Comparison of ENCODE assay signal across 16 cellular contexts in the genomic region with DNA sequence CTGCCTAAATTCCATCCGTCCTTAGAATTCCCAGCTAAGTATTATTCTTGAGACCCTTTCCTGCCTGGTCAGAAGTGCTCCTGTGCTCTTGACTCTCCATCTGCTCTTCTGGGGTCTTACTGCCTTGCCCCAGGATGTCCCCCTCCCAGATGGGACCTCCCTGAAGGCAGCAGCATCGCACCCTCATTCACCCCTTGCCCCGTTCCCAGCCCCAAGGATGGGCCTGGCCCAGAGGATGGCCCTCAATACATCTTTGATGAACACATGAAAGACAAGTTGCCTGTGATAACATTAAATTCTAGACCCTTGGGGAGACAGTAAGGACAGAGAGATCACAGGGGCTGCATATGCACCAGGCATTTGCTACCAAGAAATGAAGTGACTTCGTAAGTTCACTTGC.
A peak's percentile ranks its signal among the peaks of the same experiment; 100 is the strongest.
DNase-seq lines count a peak whose midpoint lies in the region; ATAC-seq and TF ChIP-seq lines count a peak whose summit lies in the region.
"Had no signal": no experiment of that assay in that cellular context is flagged by ENCODE, and none has a peak within 500 bp of the region (broad histone marks: within the 10 kb centered on the region; RNA-seq: fewer than 3 reads in every experiment).

No MANE protein-coding gene starts in this region.

- H3K9me3 ChIP-seq in ascending aorta, result peaks cover 0 to 5% of the 10 kb centered on the region in 2 donors

- peaks cover 25% of the 10 kb centered on the region for H3K27me3 Mint-ChIP-seq in nephron (ENCODE audit: low read depth)
- peaks cover 15% of the 10 kb centered on the region for H3K27me3 Mint-ChIP-seq in type B pancreatic cell

- no peak for ATAC-seq in GM18511 (IDR thresholded peaks at IDR 0.05; ENCODE audit: unreplicated experiment)
- ATAC-seq in HG03442 (IDR thresholded peaks at IDR 0.05; ENCODE audit: unreplicated experiment), result no peak
- ATAC-seq: CD8-positive, alpha-beta T cell; GM12878 had no signal

- H3K9me3 Mint-ChIP-seq in nephron (peaks cover 4% of the 10 kb centered on the region), type B pancreatic cell (no peaks in the 10 kb centered on the region)

- H3K36me3 ChIP-seq in ascending aorta, result no peaks in the 10 kb centered on the region
- H3K36me3 ChIP-seq: BLaER1 treated with 17β-estradiol and CSF1 and Interleukin-3, amounts not matched to agents 10 nM and 100 nM had no signal

- DNase-seq in ascending aorta (ENCODE audit: low spot score in 2 of 2) (no peak), posterior vena cava (ENCODE audit: low spot score) (peak; percentile 52), type B pancreatic cell (ENCODE audit: extremely low spot score, unreplicated experiment) (no peak), medulla oblongata (ENCODE audit: extremely low spot score) (no peak), GF-D8 (lab: John Stamatoyannopoulos, UW) (no peak)
- DNase-seq: Calu3; CD8-positive, alpha-beta T cell; DMS79 treated with DMSO at 0.1 percent for 48 hours; GM23248; HCEC 1CT had no signal

- intact Hi-C loops in ascending aorta (cut with DNase I) (no loop called here), posterior vena cava (cut with DNase I) (no loop called here)

- H3K36me3 Mint-ChIP-seq in nephron (ENCODE audit: low read depth) (peaks cover 4% of the 10 kb centered on the region), type B pancreatic cell (no peaks in the 10 kb centered on the region)
- H3K36me3 Mint-ChIP-seq: CD8-positive, alpha-beta T cell had no signal

- no peak for TF ChIP-seq CTCF in ascending aorta (IDR thresholded peaks at IDR 0.05)
- no peak for TF ChIP-seq CTCF in nephron (IDR thresholded peaks at IDR 0.05; ENCODE audit: unreplicated experiment in 3 of 3)
- TF ChIP-seq CTCF in type B pancreatic cell (conservative IDR thresholded peaks at IDR 0.05), result no peak

- H3K4me1 Mint-ChIP-seq in nephron (peaks cover 58% of the 10 kb centered on the region), type B pancreatic cell (ENCODE audit: unreplicated experiment) (peaks cover 49% of the 10 kb centered on the region)
- H3K4me1 Mint-ChIP-seq: B cell had no signal

- H3K4me3 ChIP-seq in ascending aorta, result no peak overlapping the region
- H3K4me3 ChIP-seq: BLaER1 treated with 17β-estradiol and CSF1 and Interleukin-3, amounts not matched to agents 10 nM and 100 nM; GM12878; GM23248 had no signal

- H3K27ac Mint-ChIP-seq in nephron (peak overlapping the region; percentile 70 to 80 (median 80)), type B pancreatic cell (no peak overlapping the region)
- H3K27ac Mint-ChIP-seq: B cell; CD8-positive, alpha-beta T cell had no signal

- H3K27ac ChIP-seq in ascending aorta, result peak overlapping the region; percentile 47 to 52
- H3K27ac ChIP-seq: BLaER1 treated with 17β-estradiol and CSF1 and Interleukin-3, amounts not matched to agents 10 nM and 100 nM; GM23248 had no signal

- no peaks in the 10 kb centered on the region for H3K27me3 ChIP-seq in ascending aorta
- H3K27me3 ChIP-seq: BLaER1 treated with 17β-estradiol and CSF1 and Interleukin-3, amounts not matched to agents 10 nM and 100 nM had no signal

- H3K4me1 ChIP-seq in ascending aorta, result peaks cover 10 to 37% of the 10 kb centered on the region in 2 donors

- H3K4me3 Mint-ChIP-seq in nephron (no peak overlapping the region), type B pancreatic cell (peak overlapping the region; percentile 26)
- H3K4me3 Mint-ChIP-seq: B cell; CD8-positive, alpha-beta T cell had no signal
